In the genomic region with DNA sequence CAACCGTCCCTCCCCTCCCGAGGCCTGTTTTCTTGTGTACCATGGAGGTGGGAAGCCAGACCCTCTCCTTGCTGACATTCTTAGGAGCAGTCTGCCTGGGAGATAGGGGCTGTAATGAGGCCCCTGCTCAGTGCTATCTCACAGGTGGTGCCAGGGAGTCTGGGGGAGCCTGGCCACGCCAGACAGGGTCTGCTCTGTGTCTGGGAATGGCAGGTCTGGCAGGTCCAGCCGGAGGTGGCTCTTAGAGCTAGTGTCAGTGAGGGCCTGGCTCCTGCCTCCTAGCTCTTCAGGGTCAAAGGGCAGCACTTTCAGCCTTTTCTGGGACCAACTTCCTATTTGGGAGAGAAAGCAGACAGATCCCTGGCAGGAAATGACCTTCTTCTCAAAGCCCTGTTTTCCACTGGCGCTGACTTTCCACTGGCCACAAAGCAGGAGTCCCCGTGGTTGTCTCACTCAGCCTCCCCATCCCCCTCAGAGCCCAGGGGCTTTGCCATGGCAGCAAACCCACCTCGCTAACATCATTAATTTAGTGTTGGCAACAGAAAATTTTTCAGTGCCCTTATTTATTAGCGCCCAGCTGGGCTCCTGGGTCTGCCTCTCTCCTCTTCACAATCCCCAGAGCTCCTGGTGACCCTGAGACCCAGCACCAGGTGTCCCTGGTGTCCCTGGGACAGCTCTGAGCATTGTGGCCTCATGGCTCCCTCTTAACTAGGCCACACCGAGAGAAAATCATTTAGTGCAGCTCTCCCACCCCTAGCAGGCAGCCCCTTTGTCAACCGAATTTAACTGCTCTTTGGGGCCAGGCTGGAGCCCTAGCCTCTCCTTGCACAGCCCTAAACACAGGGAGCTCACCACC, we compare ENCODE assay signal across 1 cellular context.
A peak's percentile ranks its signal among the peaks of the same experiment; 100 is the strongest.
TF ChIP-seq lines count a peak whose summit lies in the region.

No MANE protein-coding gene starts in this region.

TF ChIP-seq in SK-N-SH, 30 proteins besides CTCF, POLR2A, EP300 and RAD21:
- TF ChIP-seq, protein P1, sequence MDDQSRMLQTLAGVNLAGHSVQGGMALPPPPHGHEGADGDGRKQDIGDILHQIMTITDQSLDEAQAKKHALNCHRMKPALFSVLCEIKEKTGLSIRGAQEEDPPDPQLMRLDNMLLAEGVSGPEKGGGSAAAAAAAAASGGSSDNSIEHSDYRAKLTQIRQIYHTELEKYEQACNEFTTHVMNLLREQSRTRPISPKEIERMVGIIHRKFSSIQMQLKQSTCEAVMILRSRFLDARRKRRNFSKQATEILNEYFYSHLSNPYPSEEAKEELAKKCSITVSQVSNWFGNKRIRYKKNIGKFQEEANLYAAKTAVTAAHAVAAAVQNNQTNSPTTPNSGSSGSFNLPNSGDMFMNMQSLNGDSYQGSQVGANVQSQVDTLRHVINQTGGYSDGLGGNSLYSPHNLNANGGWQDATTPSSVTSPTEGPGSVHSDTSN (IDR thresholded peaks at IDR 0.05) = no peak
- TF ChIP-seq SIN3A (IDR thresholded peaks at IDR 0.05; ENCODE audit: borderline replicate concordance, low read depth, low read length) = no peak
- TF ChIP-seq MXI1 (IDR thresholded peaks at IDR 0.05; ENCODE audit: low read depth, low read length) = 0 out of 2 replicates have a peak, but pooled peaks have one; percentile 13
- TF ChIP-seq CHD2 (IDR thresholded peaks at IDR 0.05; ENCODE audit: low read length, partially characterized antibody) = peak; percentile 64
- TF ChIP-seq, protein P2, sequence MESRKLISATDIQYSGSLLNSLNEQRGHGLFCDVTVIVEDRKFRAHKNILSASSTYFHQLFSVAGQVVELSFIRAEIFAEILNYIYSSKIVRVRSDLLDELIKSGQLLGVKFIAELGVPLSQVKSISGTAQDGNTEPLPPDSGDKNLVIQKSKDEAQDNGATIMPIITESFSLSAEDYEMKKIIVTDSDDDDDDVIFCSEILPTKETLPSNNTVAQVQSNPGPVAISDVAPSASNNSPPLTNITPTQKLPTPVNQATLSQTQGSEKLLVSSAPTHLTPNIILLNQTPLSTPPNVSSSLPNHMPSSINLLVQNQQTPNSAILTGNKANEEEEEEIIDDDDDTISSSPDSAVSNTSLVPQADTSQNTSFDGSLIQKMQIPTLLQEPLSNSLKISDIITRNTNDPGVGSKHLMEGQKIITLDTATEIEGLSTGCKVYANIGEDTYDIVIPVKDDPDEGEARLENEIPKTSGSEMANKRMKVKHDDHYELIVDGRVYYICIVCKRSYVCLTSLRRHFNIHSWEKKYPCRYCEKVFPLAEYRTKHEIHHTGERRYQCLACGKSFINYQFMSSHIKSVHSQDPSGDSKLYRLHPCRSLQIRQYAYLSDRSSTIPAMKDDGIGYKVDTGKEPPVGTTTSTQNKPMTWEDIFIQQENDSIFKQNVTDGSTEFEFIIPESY (IDR thresholded peaks at IDR 0.05; ENCODE audit: borderline replicate concordance, low read depth) = no peak
- TF ChIP-seq MAX (IDR thresholded peaks at IDR 0.05; ENCODE audit: low read depth) = no peak
- TF ChIP-seq JUND (IDR thresholded peaks at IDR 0.05) = no peak
- TF ChIP-seq GABPA (IDR thresholded peaks at IDR 0.05; ENCODE audit: low read depth) = no peak
- no peak for TF ChIP-seq RXRA (IDR thresholded peaks at IDR 0.05; ENCODE audit: borderline replicate concordance, low read depth)
- TF ChIP-seq REST (IDR thresholded peaks at IDR 0.05; ENCODE audit: low read depth, low read length) = no peak
- no peak for TF ChIP-seq TEAD4 (IDR thresholded peaks at IDR 0.05; ENCODE audit: borderline replicate concordance, insufficient read depth)
- no peak; the same call in 1 of the 2 replicates for TF ChIP-seq RFX5 (IDR thresholded peaks at IDR 0.05; ENCODE audit: low read length)
- peak; percentile 66 for TF ChIP-seq TCF12 (IDR thresholded peaks at IDR 0.05)
- TF ChIP-seq YY1 (IDR thresholded peaks at IDR 0.05; ENCODE audit: low read depth) = no peak
- TF ChIP-seq ELF1 (IDR thresholded peaks at IDR 0.05) = no peak
- TF ChIP-seq FOXJ3 (CRISPR knock-in tag; IDR thresholded peaks at IDR 0.05) = peak; percentile 99
- no peak for TF ChIP-seq MEF2A (IDR thresholded peaks at IDR 0.05; ENCODE audit: borderline replicate concordance, low read depth)
- TF ChIP-seq EZH2phosphoT487 (IDR thresholded peaks at IDR 0.05; ENCODE audit: borderline replicate concordance, low read depth) = no peak
- TF ChIP-seq, protein P3, sequence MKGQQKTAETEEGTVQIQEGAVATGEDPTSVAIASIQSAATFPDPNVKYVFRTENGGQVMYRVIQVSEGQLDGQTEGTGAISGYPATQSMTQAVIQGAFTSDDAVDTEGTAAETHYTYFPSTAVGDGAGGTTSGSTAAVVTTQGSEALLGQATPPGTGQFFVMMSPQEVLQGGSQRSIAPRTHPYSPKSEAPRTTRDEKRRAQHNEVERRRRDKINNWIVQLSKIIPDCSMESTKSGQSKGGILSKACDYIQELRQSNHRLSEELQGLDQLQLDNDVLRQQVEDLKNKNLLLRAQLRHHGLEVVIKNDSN (IDR thresholded peaks at IDR 0.05; ENCODE audit: borderline replicate concordance, low read depth) = no peak
- TF ChIP-seq RCOR1 (IDR thresholded peaks at IDR 0.05; ENCODE audit: low read length) = peak; percentile 90
- TF ChIP-seq NFIC (IDR thresholded peaks at IDR 0.05; ENCODE audit: borderline replicate concordance) = no peak
- TF ChIP-seq FOSL2 (IDR thresholded peaks at IDR 0.05; ENCODE audit: borderline replicate concordance, low read depth) = no peak
- no peak for TF ChIP-seq TAF1 (IDR thresholded peaks at IDR 0.05; ENCODE audit: borderline replicate concordance, low read depth, low read length)
- TF ChIP-seq USF2 (IDR thresholded peaks at IDR 0.05; ENCODE audit: borderline replicate concordance, low read depth, low read length) = no peak
- TF ChIP-seq POLR2AphosphoS5 (IDR thresholded peaks at IDR 0.05; ENCODE audit: low read depth, low read length) = peak; percentile 19; the same call in 1 of the 2 replicates
- no peak for TF ChIP-seq NRF1 (IDR thresholded peaks at IDR 0.05; ENCODE audit: low read depth, low read length)
- peak; percentile 98 for TF ChIP-seq GATA2 (CRISPR knock-in tag; IDR thresholded peaks at IDR 0.05)
- TF ChIP-seq FOXM1 (IDR thresholded peaks at IDR 0.05; ENCODE audit: low read depth) = no peak
- TF ChIP-seq IRF3 (IDR thresholded peaks at IDR 0.05; ENCODE audit: low read depth, low read length) = no peak
- no peak; the same call in 1 of the 2 replicates for TF ChIP-seq SMC3 (IDR thresholded peaks at IDR 0.05; ENCODE audit: low read depth, low read length)
TF ChIP-seq in SK-N-SH: peak in this region for 7.
